8 cellular contexts compared by ENCODE assay signal in genomic region chr1:100455478-100456072, GRCh38.
DNase-seq lines count a peak whose midpoint lies in the region; ATAC-seq and TF ChIP-seq lines count a peak whose summit lies in the region.

No MANE protein-coding gene starts in this region.

- CTCF ChIA-PET in RWPE1 (lab: Yijun Ruan, JAX): interaction anchor here (0.6 to 1.3 kb wide), 8 partner anchors 9 to 1033 kb away, joined by 3 to 9 read pairs (median 4); partner anchors contain the start of gene CDC14A

- POLR2A ChIA-PET in RWPE1 (lab: Yijun Ruan, JAX; ENCODE audit: low non-redundant PET): no interaction called here

- H3K4me3 ChIP-seq in fibroblast of the aortic adventitia (ENCODE audit: low read depth, low read length) (no peak overlapping the region), uterus (no peak overlapping the region)

- peak; percentile 76 for TF ChIP-seq CTCF in natural killer cell (IDR thresholded peaks at IDR 0.05)
- TF ChIP-seq CTCF in RWPE1 (conservative IDR thresholded peaks at IDR 0.05; ENCODE audit: low read depth): peak; percentile 67
- peak; percentile 47 for TF ChIP-seq CTCF in fibroblast of the aortic adventitia (IDR thresholded peaks at IDR 0.05; ENCODE audit: insufficient read depth, low read length)
- TF ChIP-seq CTCF in uterus (IDR thresholded peaks at IDR 0.05): peak; percentile 9 to 49 (median 37)

- DNase-seq in natural killer cell: no peak
- no peak for DNase-seq in natural killer cell treated with Interleukin-12 subunit alpha and Interleukin-12 subunit beta and Interleukin-15 and Interleukin-18, amount 100 ng/mL, for 72 hours (ENCODE audit: low spot score)
- DNase-seq in RWPE1 (ENCODE audit: low spot score): peak; percentile 12
- DNase-seq in fibroblast of the aortic adventitia (ENCODE audit: low read depth): peak; percentile 41
- DNase-seq in uterus: no peak
- no peak for DNase-seq in MV-4-11 (lab: John Stamatoyannopoulos, UW)
- no peak for DNase-seq in HK-2 (ENCODE audit: unreplicated experiment)

- peaks cover 12 to 24% of the 10 kb centered on the region in 2 donors for H3K4me1 Mint-ChIP-seq in natural killer cell
- peaks cover 16 to 37% of the 10 kb centered on the region in 2 donors for H3K4me1 Mint-ChIP-seq in natural killer cell treated with Interleukin-12 subunit alpha and Interleukin-12 subunit beta and Interleukin-15 and Interleukin-18, amount 100 ng/mL, for 72 hours (ENCODE audit: low read depth in 2 of 2)

- H3K36me3 ChIP-seq in uterus: no peaks in the 10 kb centered on the region

- no peaks in the 10 kb centered on the region for H3K27me3 Mint-ChIP-seq in natural killer cell (ENCODE audit: low read depth in 2 of 2)
- no peaks in the 10 kb centered on the region for H3K27me3 Mint-ChIP-seq in natural killer cell treated with Interleukin-12 subunit alpha and Interleukin-12 subunit beta and Interleukin-15 and Interleukin-18, amount 100 ng/mL, for 72 hours

- H3K4me1 ChIP-seq in uterus: no peaks in the 10 kb centered on the region

- H3K27ac ChIP-seq in RWPE1 (no peak overlapping the region), uterus (no peak overlapping the region)

- H3K4me3 Mint-ChIP-seq in natural killer cell: no peak overlapping the region
- H3K4me3 Mint-ChIP-seq in natural killer cell treated with Interleukin-12 subunit alpha and Interleukin-12 subunit beta and Interleukin-15 and Interleukin-18, amount 100 ng/mL, for 72 hours: no peak overlapping the region

- no peak for TF ChIP-seq POLR2A in uterus (IDR thresholded peaks at IDR 0.05)

- no peaks in the 10 kb centered on the region for H3K27me3 ChIP-seq in uterus

- no peaks in the 10 kb centered on the region for H3K36me3 Mint-ChIP-seq in natural killer cell
- H3K36me3 Mint-ChIP-seq in natural killer cell treated with Interleukin-12 subunit alpha and Interleukin-12 subunit beta and Interleukin-15 and Interleukin-18, amount 100 ng/mL, for 72 hours: peaks cover 6% of the 10 kb centered on the region

- H3K9me3 Mint-ChIP-seq in natural killer cell: no peaks in the 10 kb centered on the region
- no peaks in the 10 kb centered on the region for H3K9me3 Mint-ChIP-seq in natural killer cell treated with Interleukin-12 subunit alpha and Interleukin-12 subunit beta and Interleukin-15 and Interleukin-18, amount 100 ng/mL, for 72 hours

- intact Hi-C loops in natural killer cell (cut with micrococcal nuclease) (loop anchor here (5.0 kb wide), 2 partner anchors 103 to 178 kb away; partner anchors contain the start of gene CDC14A), uterus (cut with DNase I; ENCODE audit: low total_unique reads) (no loop called here)

- no peaks in the 10 kb centered on the region for H3K9me3 ChIP-seq in uterus

- ATAC-seq in natural killer cell: peak in 2 of 3 donors; percentile 36 to 50
- ATAC-seq in natural killer cell treated with Interleukin-12 subunit alpha and Interleukin-12 subunit beta and Interleukin-15 and Interleukin-18, amount 100 ng/mL, for 72 hours: no peak
- no peak for ATAC-seq in GM19463 (IDR thresholded peaks at IDR 0.05; ENCODE audit: unreplicated experiment)

- no peak overlapping the region for H3K27ac Mint-ChIP-seq in natural killer cell
- H3K27ac Mint-ChIP-seq in natural killer cell treated with Interleukin-12 subunit alpha and Interleukin-12 subunit beta and Interleukin-15 and Interleukin-18, amount 100 ng/mL, for 72 hours: no peak overlapping the region

Comparison
In these comparisons a context has a peak if more than half of its experiments do, and no peak if none do; other contexts are left out.
1. ATAC-seq: peak in natural killer cell (2 of 3); none in natural killer cell treated with Interleukin-12 subunit alpha and Interleukin-12 subunit beta and Interleukin-15 and Interleukin-18, amount 100 ng/mL, for 72 hours (0 of 2) and GM19463 (single experiment).
2. DNase-seq: peak in RWPE1 (single experiment) and fibroblast of the aortic adventitia (single experiment); none in natural killer cell (single experiment), natural killer cell treated with Interleukin-12 subunit alpha and Interleukin-12 subunit beta and Interleukin-15 and Interleukin-18, amount 100 ng/mL, for 72 hours (single experiment), uterus (0 of 2), MV-4-11 (single experiment) and HK-2 (single experiment).
3. Peak in every context shown above with its lines, with median percentiles within 50 percentile points of each other: CTCF ChIP-seq.